Comparison of ENCODE assay signal across 15 cellular contexts in the genomic region with DNA sequence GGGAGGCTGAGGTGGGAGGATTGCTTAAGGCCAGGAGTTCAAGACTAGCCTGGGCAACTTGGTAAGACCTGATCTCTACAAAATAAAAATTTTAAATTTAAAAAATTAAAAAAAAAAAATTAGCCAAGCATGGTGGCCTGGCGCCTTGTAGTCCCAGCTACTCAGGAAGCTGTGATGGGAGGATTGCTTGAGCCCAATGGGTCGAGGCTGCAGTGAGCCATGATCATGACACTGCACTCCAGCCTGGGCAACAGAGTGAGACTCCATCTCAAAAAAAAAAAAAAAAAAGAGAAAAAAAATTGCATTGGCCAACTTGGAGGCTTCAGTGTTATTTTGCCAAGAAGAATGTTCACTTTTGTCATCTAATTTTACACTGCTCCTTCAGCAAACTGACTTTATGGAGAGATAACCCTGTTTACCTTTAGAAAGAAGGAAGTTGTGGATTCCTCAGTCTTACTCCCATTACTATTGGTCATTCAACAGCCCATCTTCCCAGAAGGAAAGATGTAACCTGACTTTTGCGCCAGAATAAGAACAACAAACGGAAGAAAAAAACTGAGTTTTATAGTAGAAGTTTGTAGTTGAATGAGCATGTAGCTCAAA.
"Had no signal": no experiment of that assay in that cellular context is flagged by ENCODE, and none has a peak within 500 bp of the region (broad histone marks: within the 10 kb centered on the region; RNA-seq: fewer than 3 reads in every experiment).

No MANE protein-coding gene starts in this region.

- H3K27ac ChIP-seq: esophagus squamous epithelium, heart right ventricle, left ventricle myocardium inferior, testis had no signal

- H3K9me3 Mint-ChIP-seq: activated CD4-positive, alpha-beta memory T cell treated with anti-CD3 and anti-CD28 coated beads for 36 hours; activated T-cell treated with anti-CD3 and anti-CD28 coated beads, Interleukin-2, amount 50 U/mL, for 24 hours; WTC11 had no signal

- ATAC-seq: activated CD4-positive, alpha-beta T cell treated with anti-CD3 and anti-CD28 coated beads for 36 hours; heart right ventricle; WTC11 had no signal

- H3K4me3 Mint-ChIP-seq: activated CD4-positive, alpha-beta memory T cell treated with anti-CD3 and anti-CD28 coated beads for 36 hours; activated CD4-positive, alpha-beta T cell treated with anti-CD3 and anti-CD28 coated beads for 36 hours; activated T-cell treated with anti-CD3 and anti-CD28 coated beads, Interleukin-2, amount 50 U/mL, for 24 hours; WTC11 had no signal

- H3K4me3 ChIP-seq: esophagus squamous epithelium, heart right ventricle, left ventricle myocardium inferior, testis had no signal

- H3K4me1 Mint-ChIP-seq: WTC11 had no signal

- H3K36me3 ChIP-seq: left ventricle myocardium inferior had no signal

- H3K27me3 ChIP-seq: esophagus squamous epithelium, heart right ventricle, testis had no signal

- H3K27ac Mint-ChIP-seq: activated CD4-positive, alpha-beta memory T cell treated with anti-CD3 and anti-CD28 coated beads for 36 hours had no signal

- H3K27me3 Mint-ChIP-seq: activated CD4-positive, alpha-beta memory T cell treated with anti-CD3 and anti-CD28 coated beads for 36 hours; activated CD4-positive, alpha-beta T cell treated with anti-CD3 and anti-CD28 coated beads for 36 hours; activated T-cell treated with anti-CD3 and anti-CD28 coated beads, Interleukin-2, amount 50 U/mL, for 24 hours had no signal

- DNase-seq: activated CD4-positive, alpha-beta memory T cell treated with anti-CD3 and anti-CD28 coated beads for 36 hours; activated CD4-positive, alpha-beta T cell treated with anti-CD3 and anti-CD28 coated beads for 36 hours; activated naive CD4-positive, alpha-beta T cell treated with anti-CD3 and anti-CD28 coated beads, Interleukin-2, amount 50 U/mL, for 16 hours; activated T-cell treated with anti-CD3 and anti-CD28 coated beads, Interleukin-2, amount 50 U/mL, for 24 hours; dermis blood vessel endothelial cell; effector memory CD4-positive, alpha-beta T cell; esophagus squamous epithelium; heart right ventricle; kidney glomerular epithelial cell; left ventricle myocardium inferior; mammary epithelial cell; occipital lobe; T-helper 2 cell; testis had no signal

- H3K9me3 ChIP-seq: esophagus squamous epithelium, heart right ventricle, left ventricle myocardium inferior, testis had no signal
